ENCODE assay signal across 8 cellular contexts in genomic region chr11:121655481-121656332, GRCh38.
A peak's percentile ranks its signal among the peaks of the same experiment; 100 is the strongest.
DNase-seq lines count a peak whose midpoint lies in the region; ATAC-seq, FAIRE-seq and TF ChIP-seq lines count a peak whose summit lies in the region.

No MANE protein-coding gene starts in this region.

- peaks cover 0 to 4% of the 10 kb centered on the region in 2 donors for H3K27me3 ChIP-seq in mucosa of rectum (ENCODE audit: control insufficient read depth in 2 of 2, insufficient read depth in 2 of 2, low read length in 2 of 2)

- peak; percentile 95 for ATAC-seq in GM21381 (IDR thresholded peaks at IDR 0.05; ENCODE audit: unreplicated experiment)

- POLR2A ChIA-PET in OCI-LY7 (lab: Charles Lee), result interaction anchor here (1.1 to 1.2 kb wide), 2 partner anchors 10 to 361 kb away, joined by 3 to 4 read pairs; no protein-coding TSS in a partner anchor

- TF ChIP-seq POLR2A in erythroblast (IDR thresholded peaks at IDR 0.05; ENCODE audit: low read length), result no peak

- H3K4me1 ChIP-seq in OCI-LY7 (ENCODE audit: insufficient read depth, low read length, poor library complexity, severe bottlenecking) (peaks cover 13% of the 10 kb centered on the region), mucosa of rectum (ENCODE audit: control insufficient read depth in 2 of 2, insufficient read depth in 2 of 2, low read length in 2 of 2) (peaks cover 10 to 14% of the 10 kb centered on the region in 2 donors)

- CTCF ChIA-PET in OCI-LY7 (lab: Charles Lee; ENCODE audit: unreplicated experiment), result interaction anchor here (0.6 to 1.6 kb wide), 3 partner anchors 11 to 1260 kb away, joined by 3 to 7 read pairs (median 4); no protein-coding TSS in a partner anchor

- peak overlapping the region; percentile 96 for H2AFZ ChIP-seq in OCI-LY7 (ENCODE audit: low read length)

- H3K4me2 ChIP-seq in OCI-LY7 (ENCODE audit: low read length), result peak overlapping the region; percentile 65

- H3K9me3 Mint-ChIP-seq in activated T-cell treated with anti-CD3 and anti-CD28 coated beads, Interleukin-2, amount 50 U/mL, for 24 hours, result no peaks in the 10 kb centered on the region

- H3K36me3 ChIP-seq in OCI-LY7 (ENCODE audit: insufficient read depth, low read length) (no peaks in the 10 kb centered on the region), mucosa of rectum (ENCODE audit: control insufficient read depth in 2 of 2, insufficient read depth in 2 of 2, low read length in 2 of 2) (no peaks in the 10 kb centered on the region)

- DNase-seq in Caki2 (ENCODE audit: low read depth) (peak; percentile 74), HTR-8/SVneo (ENCODE audit: insufficient read length, low spot score) (peak; percentile 87), OCI-LY7 (ENCODE audit: low spot score) (peak; percentile 80), erythroblast (lab: John Stamatoyannopoulos, UW) (peak; percentile 60 to 64)
- DNase-seq in activated T-cell treated with anti-CD3 and anti-CD28 coated beads, Interleukin-2, amount 50 U/mL, for 24 hours, result peak; percentile 83
- peak; percentile 9 to 42 for DNase-seq in stimulated activated CD8-positive, alpha-beta memory T cell treated with anti-CD3 and anti-CD28 coated beads, Interleukin-4, amount 100 ng/mL, for 4 hours (ENCODE audit: low read depth in 2 of 2, low spot score in 1 of 2)

- H3K9me2 ChIP-seq in OCI-LY7 (ENCODE audit: insufficient read depth, low read length), result no peaks in the 10 kb centered on the region

- H3K27ac ChIP-seq in OCI-LY7 (ENCODE audit: low read depth, low read length, poor library complexity, severe bottlenecking) (no peak overlapping the region), mucosa of rectum (ENCODE audit: low read depth in 2 of 2, low read length in 2 of 2) (peak overlapping the region; percentile 73 to 75)

- H3K4me3 ChIP-seq in OCI-LY7 (ENCODE audit: low read depth, low read length, poor library complexity, severe bottlenecking) (peak overlapping the region; percentile 38), mucosa of rectum (ENCODE audit: low read length in 2 of 2) (peak overlapping the region; percentile 74 to 78)

- H3K4me1 Mint-ChIP-seq in activated T-cell treated with anti-CD3 and anti-CD28 coated beads, Interleukin-2, amount 50 U/mL, for 24 hours (ENCODE audit: low read depth), result peaks cover 24% of the 10 kb centered on the region

- no TSS peak for BruUV-seq in OCI-LY7 (replicated peaks; lab: Mats Ljungman, UMichigan)

- H3K9me3 ChIP-seq in OCI-LY7 (ENCODE audit: low read length) (no peaks in the 10 kb centered on the region), mucosa of rectum (ENCODE audit: control insufficient read depth in 2 of 2, low read length in 2 of 2) (no peaks in the 10 kb centered on the region)

- peak overlapping the region; percentile 84 for H3K27ac Mint-ChIP-seq in activated T-cell treated with anti-CD3 and anti-CD28 coated beads, Interleukin-2, amount 50 U/mL, for 24 hours

- peak overlapping the region; percentile 73 for H3K4me3 Mint-ChIP-seq in activated T-cell treated with anti-CD3 and anti-CD28 coated beads, Interleukin-2, amount 50 U/mL, for 24 hours

- no peaks in the 10 kb centered on the region for H3K79me2 ChIP-seq in OCI-LY7 (ENCODE audit: insufficient read depth, low read depth, low read length)

- in situ Hi-C loops in Caki2 (cut with HindIII; ENCODE audit: low pct_unique_long_range_greater_than_20kb, low sequenced_read_pairs), result no loop called here

- intact Hi-C loops in OCI-LY7 (cut with micrococcal nuclease; ENCODE audit: unreplicated experiment), result loop anchor here (2.0 to 5.0 kb wide), 4 partner anchors 267 to 852 kb away; no protein-coding TSS in a partner anchor

- no peaks in the 10 kb centered on the region for H4K20me1 ChIP-seq in OCI-LY7 (ENCODE audit: insufficient read depth, low read length)

- H3K9ac ChIP-seq in mucosa of rectum (ENCODE audit: low read depth in 1 of 2, low read length in 2 of 2), result peak overlapping the region; percentile 63

- H3K36me3 Mint-ChIP-seq in activated T-cell treated with anti-CD3 and anti-CD28 coated beads, Interleukin-2, amount 50 U/mL, for 24 hours (ENCODE audit: low read depth), result no peaks in the 10 kb centered on the region

- peak; percentile 80 for TF ChIP-seq CTCF in OCI-LY7 (conservative IDR thresholded peaks at IDR 0.05; ENCODE audit: low read length)

- peak; percentile 97 for FAIRE-seq in HTR-8/SVneo (lab: Jason Lieb, UNC)

- H3K27me3 Mint-ChIP-seq in activated T-cell treated with anti-CD3 and anti-CD28 coated beads, Interleukin-2, amount 50 U/mL, for 24 hours, result peaks cover 9% of the 10 kb centered on the region

Comparison
In these comparisons a context has a peak if more than half of its experiments do, and no peak if none do; other contexts are left out.
1. DNase-seq: peak in every context shown above with its lines; median percentile 87 in HTR-8/SVneo; 83 in activated T-cell treated with anti-CD3 and anti-CD28 coated beads, Interleukin-2, amount 50 U/mL, for 24 hours; 80 in OCI-LY7; 74 in Caki2; 62 in erythroblast; 26 in stimulated activated CD8-positive, alpha-beta memory T cell treated with anti-CD3 and anti-CD28 coated beads, Interleukin-4, amount 100 ng/mL, for 4 hours.